ENCODE assay signal across 8 cellular contexts in the genomic region with DNA sequence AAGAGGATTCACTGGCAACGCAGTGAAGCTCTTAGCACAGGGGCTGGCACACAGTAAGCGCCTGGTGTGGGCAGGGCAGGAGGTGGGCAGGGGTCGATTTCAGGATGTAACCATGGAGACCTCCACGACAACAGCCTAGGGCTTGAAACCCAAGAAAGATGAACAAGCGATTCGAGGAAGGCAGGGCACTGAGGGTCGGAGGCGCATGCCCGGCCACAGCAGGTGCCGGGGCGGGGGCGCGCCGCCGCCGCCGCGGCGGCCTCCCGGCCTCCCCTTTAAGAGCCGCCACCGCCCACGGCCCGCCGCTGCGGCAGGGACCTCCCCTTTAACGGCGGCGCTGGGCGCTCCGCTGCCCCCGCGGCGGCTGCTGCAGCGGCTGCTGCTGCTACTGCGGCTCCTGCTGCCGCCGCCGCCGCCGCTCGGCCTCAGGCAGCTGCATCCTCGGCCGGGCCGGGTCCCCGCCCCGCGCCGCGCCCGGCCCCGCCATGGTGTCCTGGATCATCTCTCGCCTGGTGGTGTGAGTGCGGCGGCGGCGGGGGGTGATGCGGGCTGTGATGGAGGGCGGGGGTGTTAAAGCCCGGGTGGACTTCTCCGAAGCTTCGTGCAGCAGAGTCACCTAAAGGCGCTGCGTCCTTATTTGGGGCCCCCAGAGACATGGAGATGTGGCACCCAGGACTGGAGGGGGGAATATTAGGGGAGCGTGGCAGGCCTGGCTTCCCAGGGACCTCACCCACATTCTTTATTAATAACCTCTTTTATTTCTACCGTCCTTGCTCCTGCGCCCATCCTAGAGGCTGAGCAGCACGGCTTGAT. TPM values are rescaled to one million over a fixed set of nuclear protein-coding genes. Genes with fewer than 3 reads are reported as not detected.
DNase-seq lines count a peak whose midpoint lies in the region; ATAC-seq, FAIRE-seq and TF ChIP-seq lines count a peak whose summit lies in the region.

A gene with protein sequence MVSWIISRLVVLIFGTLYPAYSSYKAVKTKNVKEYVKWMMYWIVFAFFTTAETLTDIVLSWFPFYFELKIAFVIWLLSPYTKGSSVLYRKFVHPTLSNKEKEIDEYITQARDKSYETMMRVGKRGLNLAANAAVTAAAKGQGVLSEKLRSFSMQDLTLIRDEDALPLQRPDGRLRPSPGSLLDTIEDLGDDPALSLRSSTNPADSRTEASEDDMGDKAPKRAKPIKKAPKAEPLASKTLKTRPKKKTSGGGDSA (plus strand): TSS at position 334 of the 813 bp plus-strand sequence. CDS start 152 bp downstream, at position 486.

- 0 out of 2 replicates have a peak, but pooled peaks cover 3% of the 10 kb centered on the region for H3K79me1 ChIP-seq in H1 (ENCODE audit: low read depth, low read length)

- H3K36me3 ChIP-seq in H1 (ENCODE audit: control insufficient read depth in 2 of 4, insufficient read depth in 4 of 4, low read length in 3 of 4), result peaks cover 4 to 16% (median 10%) of the 10 kb centered on the region in 4 experiments; a peak in 7 of 8 replicates

- TF ChIP-seq CTCF in GM10248 (IDR thresholded peaks at IDR 0.05; ENCODE audit: control extremely low read depth, extremely low read depth, low read depth, missing control alignments) (no peak), H1 (IDR thresholded peaks at IDR 0.05; ENCODE audit: control extremely low read depth in 1 of 3, insufficient read depth in 1 of 3, low read depth in 1 of 3, low read length in 3 of 3) (no peak)
- no peak for TF ChIP-seq CTCF in activated CD8-positive, alpha-beta T cell treated with anti-CD3 and anti-CD28 coated beads for 36 hours (IDR thresholded peaks at IDR 0.05)

- no peaks in the 10 kb centered on the region for H3K27me3 ChIP-seq in H1 (replicated peaks in 1 of 4; ENCODE audit: control insufficient read depth in 3 of 4, extremely low read depth in 1 of 4, insufficient read depth in 3 of 4, low read length in 3 of 4)

- POLR2A ChIA-PET in GM10248 (lab: Yijun Ruan, JAX), result interaction anchor here (0.5 to 2.2 kb wide), 2 partner anchors 27 to 684 kb away, joined by 5 to 10 read pairs; a partner anchor contains a TSS
- POLR2A ChIA-PET in activated CD8-positive, alpha-beta T cell treated with anti-CD3 and anti-CD28 coated beads for 36 hours (lab: Charles Lee), result interaction anchor here (0.7 to 2.6 kb wide), 10 partner anchors 11 to 136 kb away, joined by 3 to 12 read pairs (median 4); a partner anchor contains a TSS
- POLR2A ChIA-PET in H1 (lab: Charles Lee; ENCODE audit: partially characterized antibody), result interaction anchor here (0.8 to 4.0 kb wide), 19 partner anchors 9 to 260 kb away, joined by 3 to 22 read pairs (median 5); a partner anchor contains a TSS

- peak; percentile 90 for DNase-seq in GM10248 (ENCODE audit: extremely low spot score)
- DNase-seq in NCI-H2196 treated with DMSO at 0.1 percent for 48 hours (lab: John Stamatoyannopoulos, UW; ENCODE audit: unreplicated experiment), result peak; percentile 35
- DNase-seq in activated CD8-positive, alpha-beta T cell treated with anti-CD3 and anti-CD28 coated beads for 36 hours, result peak; percentile 81
- DNase-seq in H1 (ENCODE audit: low read depth in 1 of 2, low spot score in 2 of 2), result peak; percentile 34 to 72
- peak; percentile 88 for DNase-seq in mesenteric fat pad (ENCODE audit: low spot score)
- peak; percentile 27 to 69 for DNase-seq in stimulated activated CD8-positive, alpha-beta memory T cell treated with anti-CD3 and anti-CD28 coated beads, Interleukin-7, amount 100 ng/mL, for 4 hours (ENCODE audit: low read depth in 2 of 2)
- no peak for DNase-seq in GDM1 (lab: John Stamatoyannopoulos, UW)

- no peak within 1 kb of the TSS for H2AK5ac ChIP-seq in H1 (ENCODE audit: low read depth, low read length)

- no peak within 1 kb of the TSS for H3K27ac Mint-ChIP-seq in activated CD8-positive, alpha-beta T cell treated with anti-CD3 and anti-CD28 coated beads for 36 hours

- H4K8ac ChIP-seq in H1 (ENCODE audit: extremely low read depth, insufficient read depth, low read length), result no peak within 1 kb of the TSS

- H3K4me3 ChIP-seq in H1 (ENCODE audit: extremely low read depth in 1 of 4, insufficient read depth in 2 of 4, low read depth in 3 of 4, low read length in 4 of 4), result peak within 1 kb of the TSS; percentile 74 to 98 (median 84)

- peak within 1 kb of the TSS; percentile 71 for H3K18ac ChIP-seq in H1 (ENCODE audit: extremely low read depth, low read length)

- H3K4me2 ChIP-seq in H1 (ENCODE audit: insufficient read depth in 1 of 2, low read depth in 2 of 2, low read length in 2 of 2), result peak within 1 kb of the TSS; percentile 97 to 99

- no peak for TF ChIP-seq RAD21 in H1 (IDR thresholded peaks at IDR 0.05 in 1 of 2, conservative IDR thresholded peaks at IDR 0.05 in 1 of 2; ENCODE audit: low read depth in 2 of 2, low read length in 2 of 2)

- H2BK5ac ChIP-seq in H1 (ENCODE audit: low read depth, low read length), result no peak within 1 kb of the TSS

- H3K27ac ChIP-seq in H1 (ENCODE audit: low read depth, low read length), result no peak within 1 kb of the TSS

- H3K4me3 Mint-ChIP-seq in activated CD8-positive, alpha-beta T cell treated with anti-CD3 and anti-CD28 coated beads for 36 hours, result peak within 1 kb of the TSS; percentile 73

- H2BK120ac ChIP-seq in H1 (replicated peaks; ENCODE audit: low read depth, low read length), result no peak within 1 kb of the TSS

- no peaks in the 10 kb centered on the region for H3K9me3 ChIP-seq in H1 (ENCODE audit: insufficient read depth in 2 of 2, low read depth in 1 of 2, low read length in 1 of 2)

- H3K4me1 Mint-ChIP-seq in activated CD8-positive, alpha-beta T cell treated with anti-CD3 and anti-CD28 coated beads for 36 hours (ENCODE audit: low read depth), result peaks cover 12% of the 10 kb centered on the region

- ATAC-seq in HG02642 (IDR thresholded peaks at IDR 0.05; ENCODE audit: poor library complexity, unreplicated experiment), result peak; percentile 67
- ATAC-seq in activated CD8-positive, alpha-beta T cell treated with anti-CD3 and anti-CD28 coated beads for 36 hours, result peak; percentile 92

- intact Hi-C loops in activated CD8-positive, alpha-beta T cell treated with anti-CD3 and anti-CD28 coated beads for 36 hours (cut with micrococcal nuclease), result no loop called here

- TF ChIP-seq EP300 in H1 (IDR thresholded peaks at IDR 0.05; ENCODE audit: borderline replicate concordance in 1 of 2, low read depth in 2 of 2, low read length in 2 of 2), result peak in 1 of 2 experiments; percentile 85; a peak in 1 of 3 replicates

- no peak within 1 kb of the TSS for H2BK15ac ChIP-seq in H1 (ENCODE audit: low read length)

- H4K5ac ChIP-seq in H1 (ENCODE audit: insufficient read length, low read depth, low read length), result no peak within 1 kb of the TSS

- no peak within 1 kb of the TSS for H4K91ac ChIP-seq in H1 (replicated peaks; ENCODE audit: insufficient read length, low read length)

- no peak within 1 kb of the TSS for H2BK20ac ChIP-seq in H1 (ENCODE audit: low read length)

- peak within 1 kb of the TSS; percentile 36 for H3K4ac ChIP-seq in H1 (replicated peaks; ENCODE audit: insufficient read length, low read depth, low read length)

- H3K4me1 ChIP-seq in H1 (replicated peaks in 1 of 4; ENCODE audit: control insufficient read depth in 3 of 4, insufficient read depth in 4 of 4, low read length in 3 of 4), result peaks cover 0 to 20% (median 14%) of the 10 kb centered on the region in 4 experiments; a peak in 6 of 7 replicates

- H3K14ac ChIP-seq in H1 (ENCODE audit: insufficient read length), result no peak within 1 kb of the TSS

- H3K9me3 Mint-ChIP-seq in activated CD8-positive, alpha-beta T cell treated with anti-CD3 and anti-CD28 coated beads for 36 hours, result no peaks in the 10 kb centered on the region

- H3K9ac ChIP-seq in H1 (replicated peaks in 1 of 4; ENCODE audit: extremely low read depth in 1 of 4, low read depth in 3 of 4, low read length in 3 of 4), result peak within 1 kb of the TSS; percentile 34 to 74 (median 41); a peak in 4 of 7 replicates

- no peak within 1 kb of the TSS for H3K23ac ChIP-seq in H1 (ENCODE audit: insufficient read length)

- peak within 1 kb of the TSS; percentile 87; the same call in 1 of the 2 replicates for H2AFZ ChIP-seq in H1 (ENCODE audit: low read length)

- H3K36me3 Mint-ChIP-seq in activated CD8-positive, alpha-beta T cell treated with anti-CD3 and anti-CD28 coated beads for 36 hours (ENCODE audit: low read depth), result peaks cover 1% of the 10 kb centered on the region

- no peak for TF ChIP-seq POLR2A in H1 (IDR thresholded peaks at IDR 0.05; ENCODE audit: control extremely low read depth in 1 of 2, low read depth in 2 of 2, low read length in 2 of 2)

- WGBS in H1 (ENCODE audit: extremely low coverage in 1 of 2, insufficient coverage in 1 of 2, insufficient read length in 1 of 2, insufficient replicate concordance in 2 of 2, low coverage in 1 of 2, low lambda C conversion rate in 2 of 2, missing lambda C conversion rate in 1 of 2), 2 experiments, result 2% methylated on average over 35 of the region's 68 CpGs; no CpG with 5 or more reads in 1 of the 2 experiments

- peak within 1 kb of the TSS; percentile 85 for H3K56ac ChIP-seq in H1 (replicated peaks; ENCODE audit: insufficient read length, low read depth, low read length)

- no peaks in the 10 kb centered on the region for H3K27me3 Mint-ChIP-seq in activated CD8-positive, alpha-beta T cell treated with anti-CD3 and anti-CD28 coated beads for 36 hours

- no peak for FAIRE-seq in H1 (lab: Jason Lieb, UNC)

- H4K20me1 ChIP-seq in H1 (replicated peaks in 1 of 2; ENCODE audit: control insufficient read depth in 1 of 2, insufficient read depth in 2 of 2, low read length in 2 of 2), result peaks cover 3% of the 10 kb centered on the region in 2 experiments

- no peaks in the 10 kb centered on the region for H3K79me2 ChIP-seq in H1 (ENCODE audit: control insufficient read depth in 1 of 2, insufficient read depth in 2 of 2, low read length in 2 of 2)

- H3K23me2 ChIP-seq in H1 (ENCODE audit: low read depth, low read length), result peaks cover 13% of the 10 kb centered on the region

- no peak within 1 kb of the TSS for H2BK12ac ChIP-seq in H1 (ENCODE audit: low read depth, low read length)

- CTCF ChIA-PET in GM10248 (lab: Yijun Ruan, JAX), result interaction anchor here (0.6 to 3.8 kb wide), 9 partner anchors 10 to 253 kb away, joined by 3 to 39 read pairs (median 3); a partner anchor contains a TSS
- CTCF ChIA-PET in activated CD8-positive, alpha-beta T cell treated with anti-CD3 and anti-CD28 coated beads for 36 hours (lab: Charles Lee), result interaction anchor here (1.0 to 3.8 kb wide), 5 partner anchors 11 to 86 kb away, joined by 3 to 17 read pairs (median 7); a partner anchor contains a TSS
- CTCF ChIA-PET in H1 (lab: Charles Lee; ENCODE audit: partially characterized antibody), result interaction anchor here (0.7 to 3.2 kb wide), 9 partner anchors 9 to 329 kb away, joined by 3 to 34 read pairs (median 3); no protein-coding TSS in a partner anchor

RNA-seq across cellular contexts. Expression of the gene that starts here (rescaled TPM):
- total RNA-seq in activated CD8-positive, alpha-beta T cell treated with anti-CD3 and anti-CD28 coated beads for 36 hours, result 1 to 10 TPM; 2.9 to 3.1 TPM
- total RNA-seq in H1 (2021; fragmentation: NEBNext Ultra II Directional; extraction: Animal tissue kit (Norgen Biotek cat#: 25700)), result 40.2 and 41.4 TPM in 2 replicates
- polyA plus RNA-seq in H1 (2011; rRNA removed), result 26.5 and 44.7 TPM in 2 replicates
- polyA plus RNA-seq in H1 (2011; cell fraction: cytosol; rRNA removed), result 38.9 TPM
- polyA plus RNA-seq in H1 (2011; cell fraction: nucleus; rRNA removed), result 64.2 TPM
- polyA plus RNA-seq in H1 (2012, experiment 1 of 2), result 29.7 to 48.4 TPM (median 41.9 TPM) in 4 replicates
- 34.3 TPM for polyA plus RNA-seq in H1 (2012, experiment 2 of 2)
- 29.8 TPM for polyA plus RNA-seq in H1 (2013, experiment 1 of 2)
- polyA plus RNA-seq in H1 (2013, experiment 2 of 2), result 32.6 TPM
- polyA minus RNA-seq in H1 (2011; rRNA and poly(A)+ RNA removed), result 39.8 and 60.9 TPM in 2 replicates
- polyA minus RNA-seq in H1 (2011; cell fraction: cytosol; rRNA and poly(A)+ RNA removed), result 26.1 TPM
- polyA minus RNA-seq in H1 (2011; cell fraction: nucleus; rRNA and poly(A)+ RNA removed), result 15.0 TPM
- total RNA-seq in mesenteric fat pad, result 2.6 TPM

Comparison
In these comparisons a context has a peak if more than half of its experiments do, and no peak if none do; other contexts are left out.
1. RNA of the gene that starts here (total RNA-seq): 40.2 to 41.4 TPM in H1; 2.9 to 3.1 TPM in activated CD8-positive, alpha-beta T cell treated with anti-CD3 and anti-CD28 coated beads for 36 hours and 2.6 TPM in mesenteric fat pad (single experiment); every median in the first group is over 10 times any median in the second.